8 cellular contexts compared by ENCODE assay signal in the genomic region with DNA sequence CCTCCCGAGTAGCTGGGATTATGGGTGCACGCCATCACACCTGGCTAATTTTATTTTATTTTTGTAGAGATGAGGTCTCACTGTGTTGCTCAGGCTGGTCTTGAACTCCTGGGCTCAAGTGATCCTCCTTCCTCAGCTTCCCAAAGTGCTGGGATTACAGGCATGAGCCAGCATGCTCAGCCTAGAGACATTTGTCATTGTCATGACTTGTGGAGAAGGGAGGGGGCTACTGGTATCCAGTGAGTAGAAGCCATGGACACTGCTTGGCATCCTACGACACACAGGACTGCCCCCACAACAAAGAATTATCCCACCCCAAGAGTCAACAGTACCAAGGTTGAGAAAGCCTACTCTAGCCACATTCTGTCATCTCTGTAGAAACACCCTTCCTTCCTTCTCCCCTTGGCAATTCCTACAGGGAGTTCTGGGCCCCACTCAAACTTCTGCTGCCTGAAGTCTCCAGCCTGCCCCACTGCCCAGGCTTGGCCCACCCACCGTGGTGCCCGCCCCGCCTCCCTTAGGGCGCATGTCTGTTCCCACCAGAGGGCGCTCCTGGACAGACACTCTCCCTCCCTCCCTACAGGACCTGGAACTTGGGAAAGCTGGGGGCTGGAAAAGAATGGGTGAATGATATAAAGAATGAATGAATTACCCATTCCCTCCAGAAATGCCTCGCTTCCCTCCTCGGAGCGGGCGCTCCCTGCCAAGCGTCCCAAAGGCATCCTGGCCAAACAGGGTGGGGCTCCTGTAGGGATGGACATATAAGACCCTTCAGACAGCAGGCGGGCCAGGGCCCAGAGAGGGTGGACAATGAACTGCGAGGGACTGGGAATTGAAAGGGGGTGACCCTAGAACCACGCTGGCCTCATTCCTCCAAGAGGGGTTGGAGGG. TPM values are rescaled to one million over a fixed set of nuclear protein-coding genes. Genes with fewer than 3 reads are reported as not detected.
DNase-seq lines count a peak whose midpoint lies in the region; ATAC-seq, FAIRE-seq and TF ChIP-seq lines count a peak whose summit lies in the region.

No MANE protein-coding gene starts in this region.

- peaks cover 16% of the 10 kb centered on the region for H3K27me3 Mint-ChIP-seq in GM23338 (ENCODE audit: insufficient read depth, low read depth, poor library complexity)
- H3K27me3 Mint-ChIP-seq in activated CD4-positive, alpha-beta T cell treated with anti-CD3 and anti-CD28 coated beads, Interleukin-2, amount 10 ng/mL, durations not matched to agents 24 days and 14 days = no peaks in the 10 kb centered on the region

- FAIRE-seq in HepG2 (lab: Jason Lieb, UNC) = peak; percentile 36

- TF ChIP-seq EP300 in HepG2 (IDR thresholded peaks at IDR 0.05; ENCODE audit: low read depth in 2 of 2, low read length in 2 of 2) (no peak), HepG2 (CRISPR knock-in tag; IDR thresholded peaks at IDR 0.05; ENCODE audit: borderline replicate concordance) (no peak)

- peak overlapping the region; percentile 92 for H3K4me3 Mint-ChIP-seq in GM23338
- peak overlapping the region; percentile 95 for H3K4me3 Mint-ChIP-seq in activated CD4-positive, alpha-beta T cell treated with anti-CD3 and anti-CD28 coated beads, Interleukin-2, amount 10 ng/mL, durations not matched to agents 24 days and 14 days

- no peak for TF ChIP-seq POLR2A in HepG2 (IDR thresholded peaks at IDR 0.05; ENCODE audit: insufficient read depth in 1 of 2, low read depth in 2 of 2, low read length in 2 of 2)

- ATAC-seq in GM23338 (peak; percentile 65), HepG2 (peak; percentile 92), HG03469 (IDR thresholded peaks at IDR 0.05; ENCODE audit: unreplicated experiment) (no peak)

- H4K20me1 ChIP-seq in GM23338 (replicated peaks; ENCODE audit: insufficient read depth) (no peaks in the 10 kb centered on the region), HepG2 (ENCODE audit: insufficient read depth, low read length) (no peaks in the 10 kb centered on the region)

- no peaks in the 10 kb centered on the region for H3K79me2 ChIP-seq in GM23338 (replicated peaks; ENCODE audit: insufficient read depth)
- no peaks in the 10 kb centered on the region for H3K79me2 ChIP-seq in HepG2 (ENCODE audit: insufficient read depth, low read length)

- WGBS in HepG2 (ENCODE audit: low lambda C conversion rate) = 3% methylated on average over 11 of the region's 16 CpGs

- in situ Hi-C loops in HepG2 (cut with HindIII; ENCODE audit: extremely low pct_ligation_motif_present, low pct_unique_long_range_greater_than_20kb) = loop anchor here (5.0 to 10.0 kb wide), 2 partner anchors 72 to 265 kb away; a partner anchor contains a TSS

- H3K36me3 Mint-ChIP-seq in GM23338 (ENCODE audit: low read depth) = no peaks in the 10 kb centered on the region; the same call in 2 of the 3 replicates
- H3K36me3 Mint-ChIP-seq in activated CD4-positive, alpha-beta T cell treated with anti-CD3 and anti-CD28 coated beads, Interleukin-2, amount 10 ng/mL, durations not matched to agents 24 days and 14 days (ENCODE audit: low read depth) = peaks cover 2% of the 10 kb centered on the region

- TF ChIP-seq RAD21 in HepG2 (CRISPR knock-in tag; IDR thresholded peaks at IDR 0.05) = peak; percentile 76

- no peaks in the 10 kb centered on the region for H3K9me2 ChIP-seq in GM23338 (ENCODE audit: insufficient read depth)

- peak overlapping the region; percentile 97 for H2AFZ ChIP-seq in GM23338
- H2AFZ ChIP-seq in HepG2 (ENCODE audit: low read length) = peak overlapping the region; percentile 33

- POLR2A ChIA-PET in AG04449 (lab: Yijun Ruan, JAX) (interaction anchor here (2.5 kb wide), 1 partner anchor 14 kb away, joined by 13 read pairs; no protein-coding TSS in a partner anchor), HepG2 (lab: Yijun Ruan, JAX) (interaction anchor here (1.0 kb wide), 1 partner anchor 126 kb away, joined by 3 read pairs; a partner anchor contains a TSS)

- no peaks in the 10 kb centered on the region for H3K9me3 Mint-ChIP-seq in GM23338
- no peaks in the 10 kb centered on the region for H3K9me3 Mint-ChIP-seq in activated CD4-positive, alpha-beta T cell treated with anti-CD3 and anti-CD28 coated beads, Interleukin-2, amount 10 ng/mL, durations not matched to agents 24 days and 14 days

- H3K36me3 ChIP-seq in GM23338 (ENCODE audit: insufficient read depth) = no peaks in the 10 kb centered on the region
- H3K36me3 ChIP-seq in HepG2 (replicated peaks in 1 of 2; ENCODE audit: control insufficient read depth in 1 of 2, insufficient read depth in 2 of 2, low read length in 2 of 2) = no peaks in the 10 kb centered on the region

- peak overlapping the region; percentile 50 for H3K9ac ChIP-seq in HepG2 (ENCODE audit: insufficient read depth, low read depth, low read length)

- 0 out of 2 replicates have a peak, but pooled peaks cover 11% of the 10 kb centered on the region for H3F3A ChIP-seq in GM23338 (replicated peaks; ENCODE audit: low read depth)

- H3K27ac ChIP-seq in GM23338 (ENCODE audit: low read depth) = peak overlapping the region; percentile 89
- no peak overlapping the region for H3K27ac ChIP-seq in HepG2 (ENCODE audit: extremely low read length, insufficient read depth, low read length)

- TF ChIP-seq CTCF in AG04449 (IDR thresholded peaks at IDR 0.05; ENCODE audit: insufficient read depth, low read length, missing control alignments) (peak; percentile 91), GM23338 (conservative IDR thresholded peaks at IDR 0.05; ENCODE audit: low read depth in 2 of 2) (peak; percentile 94 to 95), HepG2 (CRISPR knock-in tag; IDR thresholded peaks at IDR 0.05) (peak; percentile 94)

- peak overlapping the region; percentile 98; the same call in 1 of the 2 replicates for H3K27ac Mint-ChIP-seq in GM23338
- H3K27ac Mint-ChIP-seq in activated CD4-positive, alpha-beta T cell treated with anti-CD3 and anti-CD28 coated beads, Interleukin-2, amount 10 ng/mL, durations not matched to agents 24 days and 14 days = peak overlapping the region; percentile 75

- H3K4me1 ChIP-seq in GM23338 (ENCODE audit: insufficient read depth) (peaks cover 14% of the 10 kb centered on the region), HepG2 (ENCODE audit: insufficient read depth, low read length) (peaks cover 48% of the 10 kb centered on the region)

- H3K4me2 ChIP-seq in GM23338 (peak overlapping the region; percentile 95), HepG2 (ENCODE audit: low read depth, low read length) (peak overlapping the region; percentile 74)

- BruUV-seq in HepG2 (replicated peaks; lab: Mats Ljungman, UMichigan) = no TSS peak

- H3K27me3 ChIP-seq in GM23338 (ENCODE audit: insufficient read depth) (peaks cover 11% of the 10 kb centered on the region), HepG2 (ENCODE audit: control insufficient read depth in 1 of 2, insufficient read depth in 2 of 2, low read length in 2 of 2) (no peaks in the 10 kb centered on the region)

- H3K9me3 ChIP-seq in HepG2 (ENCODE audit: low read length) = no peaks in the 10 kb centered on the region

- DNase-seq in AG04449 (ENCODE audit: low read depth, low spot score) (no peak), GM23338 (ENCODE audit: low spot score) (peak; percentile 95), NCI-H446 (lab: John Stamatoyannopoulos, UW) (peak; percentile 78 to 88), dedifferentiated amniotic fluid mesenchymal stem cell (ENCODE audit: extremely low spot score) (peak; percentile 73), HepG2 (ENCODE audit: low spot score) (peak; percentile 64)
- DNase-seq in activated CD4-positive, alpha-beta T cell treated with anti-CD3 and anti-CD28 coated beads, Interleukin-2, amount 10 ng/mL, durations not matched to agents 24 days and 14 days = peak; percentile 94
- DNase-seq in stimulated activated CD4-positive, alpha-beta T cell treated with anti-CD3 and anti-CD28 coated beads, TNF-alpha, amount 100 ng/mL, for 1 hour (ENCODE audit: low read depth in 3 of 3, low spot score in 1 of 3) = peak in 2 of 3 donors; percentile 61 to 68

- CTCF ChIA-PET in AG04449 (lab: Yijun Ruan, JAX) (interaction anchor here (0.6 to 9.6 kb wide), 20 partner anchors 9 to 289 kb away, joined by 3 to 213 read pairs (median 5); a partner anchor contains a TSS), HepG2 (lab: Yijun Ruan, JAX; ENCODE audit: low intra/inter-chr PET ratio, low total read pairs) (interaction anchor here (1.0 to 2.3 kb wide), 3 partner anchors 72 to 289 kb away, joined by 4 to 9 read pairs (median 6); a partner anchor contains a TSS)

- H3K4me3 ChIP-seq in AG04449 (ENCODE audit: low read depth, low read length) = no peak overlapping the region
- H3K4me3 ChIP-seq in GM23338 = peak overlapping the region; percentile 65
- H3K4me3 ChIP-seq in HepG2 (replicated peaks in 1 of 3; ENCODE audit: insufficient read depth in 1 of 3, low read depth in 2 of 3, low read length in 3 of 3) = peak overlapping the region; percentile 4 to 62 (median 21); a peak in 5 of 6 replicates

- peaks cover 24% of the 10 kb centered on the region for H3K4me1 Mint-ChIP-seq in GM23338
- H3K4me1 Mint-ChIP-seq in activated CD4-positive, alpha-beta T cell treated with anti-CD3 and anti-CD28 coated beads, Interleukin-2, amount 10 ng/mL, durations not matched to agents 24 days and 14 days = peaks cover 46% of the 10 kb centered on the region

- intact Hi-C loops in activated CD4-positive, alpha-beta T cell treated with anti-CD3 and anti-CD28 coated beads, Interleukin-2, amount 10 ng/mL, durations not matched to agents 24 days and 14 days (cut with micrococcal nuclease) = loop anchor here (1.0 to 10.0 kb wide), 6 partner anchors 13 to 265 kb away; a partner anchor contains a TSS
- intact Hi-C loops in HepG2 (cut with micrococcal nuclease; ENCODE audit: unreplicated experiment) = loop anchor here (2.0 to 10.0 kb wide), 3 partner anchors 29 to 265 kb away; a partner anchor contains a TSS

RNA-seq across cellular contexts. Expression of a gene that starts 5.5 kb away (rescaled TPM):
- 6.0 and 7.9 TPM in 2 replicates for total RNA-seq in GM23338 (2014; rRNA removed; shearing (Covaris generic))
- polyA plus RNA-seq in GM23338 (2016; fragmentation: Nextera tagmentation; extraction: Ambion mirVana) (25.1 and 27.9 TPM in 2 replicates), HepG2 (2011; rRNA removed) (7.8 and 9.4 TPM in 2 replicates)
- 278 and 281 TPM in 2 replicates for total RNA-seq in activated CD4-positive, alpha-beta T cell treated with anti-CD3 and anti-CD28 coated beads, Interleukin-2, amount 10 ng/mL, durations not matched to agents 24 days and 14 days
- 1.6 and 2.2 TPM in 2 replicates for total RNA-seq in HepG2 (2016; rRNA removed; fragmentation: Illumina TruSeq; extraction: Trizol)
- total RNA-seq in HepG2 (2016; cell fraction: cytosol; rRNA removed; fragmentation: Illumina TruSeq; extraction: Trizol; ENCODE audit: low read depth) = 2.2 and 3.4 TPM in 2 replicates
- 2.7 and 3.2 TPM in 2 replicates for total RNA-seq in HepG2 (2016; cell fraction: insoluble cytoplasmic fraction; rRNA removed; fragmentation: Illumina TruSeq; extraction: Trizol)
- total RNA-seq in HepG2 (2016; cell fraction: membrane; rRNA removed; fragmentation: Illumina TruSeq; extraction: Trizol) = 0.96 and 1.1 TPM in 2 replicates
- 3.0 and 4.7 TPM in 2 replicates for total RNA-seq in HepG2 (2016; cell fraction: nucleus; rRNA removed; fragmentation: Illumina TruSeq; extraction: Trizol)
- polyA plus RNA-seq in HepG2 (2011; cell fraction: cytosol; rRNA removed) = 10.0 and 10.8 TPM in 2 replicates
- polyA plus RNA-seq in HepG2 (2011; cell fraction: nucleus; rRNA removed) = 3.4 and 3.5 TPM in 2 replicates
- polyA plus RNA-seq in HepG2 (2012) = 4.8 and 7.1 TPM in 2 replicates
- 4.6 and 4.7 TPM in 2 replicates for polyA plus RNA-seq in HepG2 (2016; cell fraction: cytosol; fragmentation: Illumina TruSeq; extraction: Trizol; ENCODE audit: low read depth)
- polyA plus RNA-seq in HepG2 (2016; cell fraction: insoluble cytoplasmic fraction; fragmentation: Illumina TruSeq; extraction: Trizol; ENCODE audit: low read depth) = 1.7 and 2.4 TPM in 2 replicates
- polyA plus RNA-seq in HepG2 (2016; cell fraction: membrane; fragmentation: Illumina TruSeq; extraction: Trizol; ENCODE audit: low read depth) = 3.2 and 3.6 TPM in 2 replicates
- 7.0 TPM in 2 replicates for polyA plus RNA-seq in HepG2 (2016; cell fraction: nucleus; fragmentation: Illumina TruSeq; extraction: Trizol; ENCODE audit: insufficient read depth, low read depth)
- polyA minus RNA-seq in HepG2 (2011; rRNA and poly(A)+ RNA removed; ENCODE audit: low replicate concordance) = 11.4 and 319 TPM in 2 replicates
- polyA minus RNA-seq in HepG2 (2011; cell fraction: cytosol; rRNA and poly(A)+ RNA removed) = 2.8 and 3.1 TPM in 2 replicates
- 2.0 and 4.0 TPM in 2 replicates for polyA minus RNA-seq in HepG2 (2011; cell fraction: nucleus; rRNA and poly(A)+ RNA removed)

RNA-seq across cellular contexts. Expression of a gene that starts 43.8 kb away (rescaled TPM):
- 15.0 and 16.6 TPM in 2 replicates for total RNA-seq in GM23338 (2014; rRNA removed; shearing (Covaris generic))
- polyA plus RNA-seq in GM23338 (2016; fragmentation: Nextera tagmentation; extraction: Ambion mirVana) (10.0 and 12.8 TPM in 2 replicates), HepG2 (2011; rRNA removed) (10.8 and 11.3 TPM in 2 replicates)
- 13.1 and 13.4 TPM in 2 replicates for total RNA-seq in activated CD4-positive, alpha-beta T cell treated with anti-CD3 and anti-CD28 coated beads, Interleukin-2, amount 10 ng/mL, durations not matched to agents 24 days and 14 days
- total RNA-seq in HepG2 (2016; rRNA removed; fragmentation: Illumina TruSeq; extraction: Trizol) = 4.7 and 7.7 TPM in 2 replicates
- 6.3 and 6.6 TPM in 2 replicates for total RNA-seq in HepG2 (2016; cell fraction: cytosol; rRNA removed; fragmentation: Illumina TruSeq; extraction: Trizol; ENCODE audit: low read depth)
- 5.2 and 7.2 TPM in 2 replicates for total RNA-seq in HepG2 (2016; cell fraction: insoluble cytoplasmic fraction; rRNA removed; fragmentation: Illumina TruSeq; extraction: Trizol)
- total RNA-seq in HepG2 (2016; cell fraction: membrane; rRNA removed; fragmentation: Illumina TruSeq; extraction: Trizol) = 8.4 and 8.9 TPM in 2 replicates
- total RNA-seq in HepG2 (2016; cell fraction: nucleus; rRNA removed; fragmentation: Illumina TruSeq; extraction: Trizol) = 12.3 and 12.5 TPM in 2 replicates
- 4.8 and 6.8 TPM in 2 replicates for polyA plus RNA-seq in HepG2 (2011; cell fraction: cytosol; rRNA removed)
- polyA plus RNA-seq in HepG2 (2011; cell fraction: nucleus; rRNA removed) = 44.7 and 61.9 TPM in 2 replicates
- polyA plus RNA-seq in HepG2 (2012) = 6.3 and 8.2 TPM in 2 replicates
- polyA plus RNA-seq in HepG2 (2016; cell fraction: cytosol; fragmentation: Illumina TruSeq; extraction: Trizol; ENCODE audit: low read depth) = 5.4 and 9.0 TPM in 2 replicates
- 7.0 and 9.4 TPM in 2 replicates for polyA plus RNA-seq in HepG2 (2016; cell fraction: insoluble cytoplasmic fraction; fragmentation: Illumina TruSeq; extraction: Trizol; ENCODE audit: low read depth)
- polyA plus RNA-seq in HepG2 (2016; cell fraction: membrane; fragmentation: Illumina TruSeq; extraction: Trizol; ENCODE audit: low read depth) = 8.9 and 11.6 TPM in 2 replicates
- polyA plus RNA-seq in HepG2 (2016; cell fraction: nucleus; fragmentation: Illumina TruSeq; extraction: Trizol; ENCODE audit: insufficient read depth, low read depth) = 30.1 and 34.3 TPM in 2 replicates
- polyA minus RNA-seq in HepG2 (2011; rRNA and poly(A)+ RNA removed; ENCODE audit: low replicate concordance) = 13.7 and 18.8 TPM in 2 replicates
- 10.2 and 11.4 TPM in 2 replicates for polyA minus RNA-seq in HepG2 (2011; cell fraction: cytosol; rRNA and poly(A)+ RNA removed)
- 10.4 and 12.7 TPM in 2 replicates for polyA minus RNA-seq in HepG2 (2011; cell fraction: nucleus; rRNA and poly(A)+ RNA removed)

RNA-seq across cellular contexts. Expression of a gene that starts 44.3 kb away (rescaled TPM):
- not detected in 2 replicates for total RNA-seq in GM23338 (2014; rRNA removed; shearing (Covaris generic))
- polyA plus RNA-seq in GM23338 (2016; fragmentation: Nextera tagmentation; extraction: Ambion mirVana) (not detected in 2 replicates), HepG2 (2011; rRNA removed) (not detected in 2 replicates)
- total RNA-seq in activated CD4-positive, alpha-beta T cell treated with anti-CD3 and anti-CD28 coated beads, Interleukin-2, amount 10 ng/mL, durations not matched to agents 24 days and 14 days = 0.33 TPM in 1 of 2 replicates, not detected in the other
- total RNA-seq in HepG2 (2016; rRNA removed; fragmentation: Illumina TruSeq; extraction: Trizol) = not detected in 2 replicates
- not detected in 2 replicates for total RNA-seq in HepG2 (2016; cell fraction: cytosol; rRNA removed; fragmentation: Illumina TruSeq; extraction: Trizol; ENCODE audit: low read depth)
- not detected in 2 replicates for total RNA-seq in HepG2 (2016; cell fraction: insoluble cytoplasmic fraction; rRNA removed; fragmentation: Illumina TruSeq; extraction: Trizol)
- not detected in 2 replicates for total RNA-seq in HepG2 (2016; cell fraction: membrane; rRNA removed; fragmentation: Illumina TruSeq; extraction: Trizol)
- total RNA-seq in HepG2 (2016; cell fraction: nucleus; rRNA removed; fragmentation: Illumina TruSeq; extraction: Trizol) = not detected in 2 replicates
- not detected in 2 replicates for polyA plus RNA-seq in HepG2 (2011; cell fraction: cytosol; rRNA removed)
- polyA plus RNA-seq in HepG2 (2011; cell fraction: nucleus; rRNA removed) = not detected in 2 replicates
- not detected in 2 replicates for polyA plus RNA-seq in HepG2 (2012)
- not detected in 2 replicates for polyA plus RNA-seq in HepG2 (2016; cell fraction: cytosol; fragmentation: Illumina TruSeq; extraction: Trizol; ENCODE audit: low read depth)
- not detected in 2 replicates for polyA plus RNA-seq in HepG2 (2016; cell fraction: insoluble cytoplasmic fraction; fragmentation: Illumina TruSeq; extraction: Trizol; ENCODE audit: low read depth)
- not detected in 2 replicates for polyA plus RNA-seq in HepG2 (2016; cell fraction: membrane; fragmentation: Illumina TruSeq; extraction: Trizol; ENCODE audit: low read depth)
- not detected in 2 replicates for polyA plus RNA-seq in HepG2 (2016; cell fraction: nucleus; fragmentation: Illumina TruSeq; extraction: Trizol; ENCODE audit: insufficient read depth, low read depth)
- polyA minus RNA-seq in HepG2 (2011; rRNA and poly(A)+ RNA removed; ENCODE audit: low replicate concordance) = 1.4 TPM in 1 of 2 replicates, not detected in the other
- polyA minus RNA-seq in HepG2 (2011; cell fraction: cytosol; rRNA and poly(A)+ RNA removed) = not detected in 2 replicates
- polyA minus RNA-seq in HepG2 (2011; cell fraction: nucleus; rRNA and poly(A)+ RNA removed) = not detected in 2 replicates

RNA-seq across cellular contexts. Expression of a gene that starts 50.0 kb away (rescaled TPM):
- total RNA-seq in GM23338 (2014; rRNA removed; shearing (Covaris generic)) = 6.9 and 11.1 TPM in 2 replicates
- 9.2 and 12.2 TPM in 2 replicates for polyA plus RNA-seq in GM23338 (2016; fragmentation: Nextera tagmentation; extraction: Ambion mirVana)
- total RNA-seq in activated CD4-positive, alpha-beta T cell treated with anti-CD3 and anti-CD28 coated beads, Interleukin-2, amount 10 ng/mL, durations not matched to agents 24 days and 14 days = 0.21 and 0.30 TPM in 2 replicates
- total RNA-seq in HepG2 (2016; rRNA removed; fragmentation: Illumina TruSeq; extraction: Trizol) = 13.3 and 18.0 TPM in 2 replicates
- total RNA-seq in HepG2 (2016; cell fraction: cytosol; rRNA removed; fragmentation: Illumina TruSeq; extraction: Trizol; ENCODE audit: low read depth) = 4.1 and 5.6 TPM in 2 replicates
- total RNA-seq in HepG2 (2016; cell fraction: insoluble cytoplasmic fraction; rRNA removed; fragmentation: Illumina TruSeq; extraction: Trizol) = 13.4 and 17.1 TPM in 2 replicates
- total RNA-seq in HepG2 (2016; cell fraction: membrane; rRNA removed; fragmentation: Illumina TruSeq; extraction: Trizol) = 9.9 and 12.6 TPM in 2 replicates
- total RNA-seq in HepG2 (2016; cell fraction: nucleus; rRNA removed; fragmentation: Illumina TruSeq; extraction: Trizol) = 7.2 and 8.3 TPM in 2 replicates
- 2.1 and 3.4 TPM in 2 replicates for polyA plus RNA-seq in HepG2 (2011; rRNA removed)
- 2.4 and 3.1 TPM in 2 replicates for polyA plus RNA-seq in HepG2 (2011; cell fraction: cytosol; rRNA removed)
- polyA plus RNA-seq in HepG2 (2011; cell fraction: nucleus; rRNA removed) = 1.5 and 2.4 TPM in 2 replicates
- 1.7 TPM in 2 replicates for polyA plus RNA-seq in HepG2 (2012)
- 0.91 and 1.1 TPM in 2 replicates for polyA plus RNA-seq in HepG2 (2016; cell fraction: cytosol; fragmentation: Illumina TruSeq; extraction: Trizol; ENCODE audit: low read depth)
- polyA plus RNA-seq in HepG2 (2016; cell fraction: insoluble cytoplasmic fraction; fragmentation: Illumina TruSeq; extraction: Trizol; ENCODE audit: low read depth) = 11.6 and 12.0 TPM in 2 replicates
- polyA plus RNA-seq in HepG2 (2016; cell fraction: membrane; fragmentation: Illumina TruSeq; extraction: Trizol; ENCODE audit: low read depth) = 2.7 and 3.7 TPM in 2 replicates
- 14.1 and 14.6 TPM in 2 replicates for polyA plus RNA-seq in HepG2 (2016; cell fraction: nucleus; fragmentation: Illumina TruSeq; extraction: Trizol; ENCODE audit: insufficient read depth, low read depth)
- polyA minus RNA-seq in HepG2 (2011; rRNA and poly(A)+ RNA removed; ENCODE audit: low replicate concordance) = 4.2 and 4.6 TPM in 2 replicates
- 3.3 and 6.2 TPM in 2 replicates for polyA minus RNA-seq in HepG2 (2011; cell fraction: cytosol; rRNA and poly(A)+ RNA removed)
- 6.3 and 7.2 TPM in 2 replicates for polyA minus RNA-seq in HepG2 (2011; cell fraction: nucleus; rRNA and poly(A)+ RNA removed)

Comparison
In these comparisons a context has a peak if more than half of its experiments do, and no peak if none do; other contexts are left out.
1. RNA of a gene that starts 5.5 kb away (total RNA-seq): 278 to 281 TPM in activated CD4-positive, alpha-beta T cell treated with anti-CD3 and anti-CD28 coated beads, Interleukin-2, amount 10 ng/mL, durations not matched to agents 24 days and 14 days; 6.0 to 7.9 TPM in GM23338 and 0.96 to 4.7 TPM in HepG2; every median in the first group is over 10 times any median in the second.
2. Peak in every context shown above with its lines, with median percentiles within 50 percentile points of each other: CTCF ChIP-seq.